Comparison of ENCODE assay signal across 9 cellular contexts in the genomic region with DNA sequence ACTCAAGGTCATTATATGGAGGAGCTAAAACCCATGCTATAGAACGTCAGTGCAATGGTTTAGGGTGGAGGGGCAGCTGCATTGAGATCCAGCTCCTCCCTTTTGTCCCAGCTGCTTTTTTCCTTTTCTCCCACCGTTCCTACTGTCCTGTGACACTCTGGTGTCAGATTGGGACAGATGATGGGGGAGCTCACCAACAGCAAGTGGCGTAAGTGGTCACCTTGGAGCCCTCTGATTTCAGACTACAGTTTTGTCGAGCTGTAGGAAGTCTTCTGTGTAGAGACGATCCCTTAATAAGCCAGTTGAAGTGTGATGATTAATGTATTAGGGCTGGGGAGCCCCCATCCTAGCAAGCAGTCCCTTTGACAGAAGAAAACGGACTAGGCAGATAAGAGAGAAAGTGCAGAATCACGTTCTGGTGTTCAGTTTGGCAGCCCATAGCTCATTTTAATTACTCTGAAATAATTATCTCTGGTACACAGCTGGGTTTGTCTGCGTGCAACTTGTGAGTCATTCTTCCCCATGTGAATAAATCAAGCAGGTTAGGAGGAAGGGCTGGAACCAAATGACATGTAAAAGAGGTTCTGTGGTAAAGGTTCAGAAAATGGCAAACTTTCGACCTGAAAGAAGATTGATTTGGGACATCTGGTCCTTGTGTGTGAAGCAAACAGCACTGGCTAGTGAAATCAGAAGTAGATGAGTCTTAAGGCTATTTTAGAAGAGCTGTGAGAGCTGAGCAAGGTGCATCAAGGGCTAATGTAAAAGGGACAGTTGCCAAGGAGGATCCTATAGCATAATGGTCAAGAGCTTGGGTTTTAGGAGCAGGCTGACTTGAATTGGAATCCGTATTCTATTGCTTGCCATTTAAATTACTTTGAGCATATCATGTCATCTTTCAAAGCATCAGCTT.
A peak's percentile ranks its signal among the peaks of the same experiment; 100 is the strongest.
DNase-seq lines count a peak whose midpoint lies in the region; ATAC-seq, FAIRE-seq and TF ChIP-seq lines count a peak whose summit lies in the region.
"Had no signal": no experiment of that assay in that cellular context is flagged by ENCODE, and none has a peak within 500 bp of the region (broad histone marks: within the 10 kb centered on the region; RNA-seq: fewer than 3 reads in every experiment).

No MANE protein-coding gene starts in this region.

- peak; percentile 77 for DNase-seq in GM12878 (ENCODE audit: low read depth, low spot score)
- no peak for DNase-seq in activated CD8-positive, alpha-beta memory T cell treated with anti-CD3 and anti-CD28 coated beads, Interleukin-2, amount 50 U/mL, for 48 hours
- no peak for DNase-seq in neural progenitor cell (ENCODE audit: low spot score)
- DNase-seq in NCI-H82 (lab: John Stamatoyannopoulos, UW): no peak
- DNase-seq in body of pancreas: no peak
- DNase-seq: tibial artery had no signal

- CTCF ChIA-PET in GM12878 (lab: Yijun Ruan, JAX): interaction anchor here (0.7 to 7.1 kb wide), 8 partner anchors 12 to 454 kb away, joined by 3 to 37 read pairs (median 3); no protein-coding TSS in a partner anchor

- WGBS in GM12878 (ENCODE audit: insufficient coverage, insufficient replicate concordance, low lambda C conversion rate, missing lambda C conversion rate): 1% methylated on average over 10 of the region's 10 CpGs
- WGBS in body of pancreas, 2 donors: 27 to 32% methylated on average over 9 to 10 of the region's 10 CpGs

- H3K9me3 Mint-ChIP-seq in neural progenitor cell: no peaks in the 10 kb centered on the region

- H3K4me1 ChIP-seq in GM12878 (ENCODE audit: control insufficient read depth, insufficient read depth, low read length) (peaks cover 17% of the 10 kb centered on the region), neural progenitor cell (no peaks in the 10 kb centered on the region), body of pancreas (no peaks in the 10 kb centered on the region)
- H3K4me1 ChIP-seq: tibial artery had no signal

- no peak overlapping the region for H3K27ac Mint-ChIP-seq in neural progenitor cell

- H3K4me3 ChIP-seq in GM12878: no peak overlapping the region
- H3K4me3 ChIP-seq in neural progenitor cell: no peak overlapping the region
- H3K4me3 ChIP-seq in body of pancreas: no peak overlapping the region
- H3K4me3 ChIP-seq: tibial artery had no signal

- H3K27me3 ChIP-seq in GM12878 (replicated peaks in 1 of 2; ENCODE audit: control insufficient read depth in 2 of 2, insufficient read depth in 2 of 2, low read length in 1 of 2) (no peaks in the 10 kb centered on the region), neural progenitor cell (no peaks in the 10 kb centered on the region), body of pancreas (no peaks in the 10 kb centered on the region)

- H3K27me3 Mint-ChIP-seq in neural progenitor cell (ENCODE audit: insufficient read depth, low read depth): peaks cover 4% of the 10 kb centered on the region

- H2AFZ ChIP-seq in GM12878 (ENCODE audit: control insufficient read depth, low read depth, low read length) (peak overlapping the region; percentile 30; the same call in 1 of the 2 replicates), neural progenitor cell (replicated peaks) (no peak overlapping the region)

- H3K9ac ChIP-seq in GM12878 (ENCODE audit: control insufficient read depth, insufficient read depth, low read length): peak overlapping the region; percentile 30; the same call in 1 of the 2 replicates
- no peak overlapping the region for H3K9ac ChIP-seq in neural progenitor cell

- intact Hi-C loops in GM12878 (cut with micrococcal nuclease; ENCODE audit: unreplicated experiment): loop anchor here (1.0 to 10.0 kb wide), 6 partner anchors 70 to 1368 kb away; no protein-coding TSS in a partner anchor
- intact Hi-C loops in body of pancreas (cut with DNase I): no loop called here

- no peak for TF ChIP-seq CTCF in GM12878 (IDR thresholded peaks at IDR 0.05 in 2 of 3, conservative IDR thresholded peaks at IDR 0.05 in 1 of 3; ENCODE audit: control insufficient read depth in 2 of 3, extremely low read depth in 1 of 3, insufficient read depth in 1 of 3, low read depth in 3 of 3, low read length in 3 of 3)
- TF ChIP-seq CTCF in neural progenitor cell (IDR thresholded peaks at IDR 0.05): no peak
- TF ChIP-seq CTCF in body of pancreas (IDR thresholded peaks at IDR 0.05): no peak

- POLR2A ChIA-PET in GM12878 (lab: Charles Lee): interaction anchor here (0.8 kb wide), 1 partner anchor 12 kb away, joined by 3 read pairs; no protein-coding TSS in a partner anchor

- in situ Hi-C loops in GM12878 (cut with MboI): loop anchor here (10.0 kb wide), 2 partner anchors 294 to 1366 kb away; no protein-coding TSS in a partner anchor

- peak; percentile 77 to 88; a peak in 3 of 4 replicates for TF ChIP-seq EP300 in GM12878 (IDR thresholded peaks at IDR 0.05; ENCODE audit: borderline replicate concordance in 1 of 2, control insufficient read depth in 1 of 2, low read depth in 2 of 2, low read length in 2 of 2)

- RAD21 ChIA-PET in GM12878 (lab: Charles Lee; ENCODE audit: unreplicated experiment): interaction anchor here (1.0 to 1.6 kb wide), 3 partner anchors 130 to 302 kb away, joined by 3 read pairs; no protein-coding TSS in a partner anchor

- TF ChIP-seq RAD21 in GM12878 (IDR thresholded peaks at IDR 0.05; ENCODE audit: insufficient read depth, low read depth, low read length): no peak

- SMC1A ChIA-PET in GM12878 (lab: Charles Lee; ENCODE audit: uncharacterized antibody, unreplicated experiment): interaction anchor here (0.6 to 1.1 kb wide), 6 partner anchors 18 to 1374 kb away, joined by 3 to 4 read pairs (median 3); no protein-coding TSS in a partner anchor

- H3K27ac ChIP-seq in GM12878 (ENCODE audit: control insufficient read depth, insufficient read depth): peak overlapping the region; percentile 61
- H3K27ac ChIP-seq in neural progenitor cell: no peak overlapping the region
- no peak overlapping the region for H3K27ac ChIP-seq in body of pancreas
- H3K27ac ChIP-seq: tibial artery had no signal

- no peaks in the 10 kb centered on the region; a peak in 1 of 4 replicates for H3K36me3 ChIP-seq in GM12878 (ENCODE audit: control insufficient read depth in 2 of 2, insufficient read depth in 2 of 2, low read length in 1 of 2)
- H3K36me3 ChIP-seq in neural progenitor cell: no peaks in the 10 kb centered on the region
- no peaks in the 10 kb centered on the region for H3K36me3 ChIP-seq in body of pancreas (replicated peaks in 1 of 2; ENCODE audit: insufficient read depth in 1 of 2, low read depth in 2 of 2)
- H3K36me3 ChIP-seq: tibial artery had no signal

- H3K4me3 Mint-ChIP-seq in neural progenitor cell: no peak overlapping the region

- H3K9me3 ChIP-seq in GM12878 (replicated peaks; ENCODE audit: control insufficient read depth, insufficient read depth, low read length) (no peaks in the 10 kb centered on the region), neural progenitor cell (ENCODE audit: low read depth) (no peaks in the 10 kb centered on the region), body of pancreas (no peaks in the 10 kb centered on the region)
- H3K9me3 ChIP-seq: tibial artery had no signal

- peak overlapping the region; percentile 69 for H3K4me2 ChIP-seq in GM12878 (ENCODE audit: control insufficient read depth, insufficient read depth)
- H3K4me2 ChIP-seq in neural progenitor cell: no peak overlapping the region

- H4K20me1 ChIP-seq in GM12878 (ENCODE audit: control insufficient read depth, insufficient read depth) (no peaks in the 10 kb centered on the region), neural progenitor cell (ENCODE audit: low read depth) (no peaks in the 10 kb centered on the region)

- peak; percentile 84 for FAIRE-seq in GM12878 (lab: Jason Lieb, UNC)

- peaks cover 5% of the 10 kb centered on the region for H3K4me1 Mint-ChIP-seq in neural progenitor cell

- BruUV-seq in GM12878 (replicated peaks; lab: Mats Ljungman, UMichigan): no TSS peak

- H3F3A ChIP-seq in neural progenitor cell (ENCODE audit: low read depth): no peaks in the 10 kb centered on the region

- H3K79me2 ChIP-seq in GM12878 (ENCODE audit: control insufficient read depth, insufficient read depth, low read length): no peaks in the 10 kb centered on the region
- no peaks in the 10 kb centered on the region for H3K79me2 ChIP-seq in neural progenitor cell (ENCODE audit: low read depth)

- no peaks in the 10 kb centered on the region for H3K36me3 Mint-ChIP-seq in neural progenitor cell

- TF ChIP-seq POLR2A in GM12878 (IDR thresholded peaks at IDR 0.05; ENCODE audit: low read depth, low read length) (no peak), body of pancreas (IDR thresholded peaks at IDR 0.05) (no peak)

- ATAC-seq in GM18502 (IDR thresholded peaks at IDR 0.05; ENCODE audit: poor library complexity, unreplicated experiment): peak; percentile 94
- peak; percentile 92 for ATAC-seq in GM19468 (IDR thresholded peaks at IDR 0.05; ENCODE audit: extremely low read depth, unreplicated experiment)
- peak; percentile 80 for ATAC-seq in HG03175 (IDR thresholded peaks at IDR 0.05; ENCODE audit: unreplicated experiment)
- peak; percentile 79 for ATAC-seq in GM12878
- no peak for ATAC-seq in body of pancreas

TF ChIP-seq in GM12878, 131 proteins besides CTCF, POLR2A, EP300 and RAD21 (continues in another document):
- TF ChIP-seq, protein P1, sequence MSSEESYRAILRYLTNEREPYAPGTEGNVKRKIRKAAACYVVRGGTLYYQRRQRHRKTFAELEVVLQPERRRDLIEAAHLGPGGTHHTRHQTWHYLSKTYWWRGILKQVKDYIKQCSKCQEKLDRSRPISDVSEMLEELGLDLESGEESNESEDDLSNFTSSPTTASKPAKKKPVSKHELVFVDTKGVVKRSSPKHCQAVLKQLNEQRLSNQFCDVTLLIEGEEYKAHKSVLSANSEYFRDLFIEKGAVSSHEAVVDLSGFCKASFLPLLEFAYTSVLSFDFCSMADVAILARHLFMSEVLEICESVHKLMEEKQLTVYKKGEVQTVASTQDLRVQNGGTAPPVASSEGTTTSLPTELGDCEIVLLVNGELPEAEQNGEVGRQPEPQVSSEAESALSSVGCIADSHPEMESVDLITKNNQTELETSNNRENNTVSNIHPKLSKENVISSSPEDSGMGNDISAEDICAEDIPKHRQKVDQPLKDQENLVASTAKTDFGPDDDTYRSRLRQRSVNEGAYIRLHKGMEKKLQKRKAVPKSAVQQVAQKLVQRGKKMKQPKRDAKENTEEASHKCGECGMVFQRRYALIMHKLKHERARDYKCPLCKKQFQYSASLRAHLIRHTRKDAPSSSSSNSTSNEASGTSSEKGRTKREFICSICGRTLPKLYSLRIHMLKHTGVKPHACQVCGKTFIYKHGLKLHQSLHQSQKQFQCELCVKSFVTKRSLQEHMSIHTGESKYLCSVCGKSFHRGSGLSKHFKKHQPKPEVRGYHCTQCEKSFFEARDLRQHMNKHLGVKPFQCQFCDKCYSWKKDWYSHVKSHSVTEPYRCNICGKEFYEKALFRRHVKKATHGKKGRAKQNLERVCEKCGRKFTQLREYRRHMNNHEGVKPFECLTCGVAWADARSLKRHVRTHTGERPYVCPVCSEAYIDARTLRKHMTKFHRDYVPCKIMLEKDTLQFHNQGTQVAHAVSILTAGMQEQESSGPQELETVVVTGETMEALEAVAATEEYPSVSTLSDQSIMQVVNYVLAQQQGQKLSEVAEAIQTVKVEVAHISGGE (CRISPR knock-in tag; IDR thresholded peaks at IDR 0.05): no peak
